ENCODE assay signal across 8 cellular contexts in the genomic region with DNA sequence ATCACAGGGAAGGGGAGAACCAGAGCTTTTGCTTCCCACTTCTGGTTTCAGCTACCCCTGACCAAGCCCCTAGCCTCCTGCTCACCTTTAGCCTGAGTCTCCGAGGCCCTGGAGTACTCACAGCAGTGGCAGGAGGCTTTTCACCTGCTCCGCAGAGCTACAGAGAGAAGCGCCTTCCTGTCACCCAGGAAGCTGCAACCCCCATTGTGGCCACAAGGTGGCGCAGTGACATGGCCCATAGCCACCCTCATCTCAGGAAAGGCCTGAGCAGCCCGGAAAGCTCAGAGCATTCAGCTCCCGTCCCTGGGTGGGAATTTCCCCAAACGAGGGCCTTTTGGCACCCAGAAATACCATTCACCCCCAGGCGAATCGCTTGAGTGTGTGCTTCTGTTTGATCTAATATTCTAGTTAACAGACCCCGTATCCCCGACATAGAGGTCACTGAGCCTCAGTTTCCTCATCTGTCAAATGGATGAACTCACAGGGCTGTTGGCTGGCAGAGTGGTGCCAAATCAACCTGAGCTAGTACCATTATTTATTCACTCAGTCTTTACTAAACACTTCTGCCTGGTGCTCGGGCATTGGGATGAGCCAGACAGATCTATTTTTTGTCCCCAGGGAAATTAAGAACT. TPM values are rescaled to one million over a fixed set of nuclear protein-coding genes. Genes with fewer than 3 reads are reported as not detected.
DNase-seq lines count a peak whose midpoint lies in the region; ATAC-seq and TF ChIP-seq lines count a peak whose summit lies in the region.

No MANE protein-coding gene starts in this region.

- ATAC-seq in right cardiac atrium (peak; percentile 78 to 81), HG03432 (IDR thresholded peaks at IDR 0.05; ENCODE audit: unreplicated experiment) (no peak)

- H3K4me3 ChIP-seq in GM23248 (no peak overlapping the region), right cardiac atrium (ENCODE audit: low read length) (no peak overlapping the region), sigmoid colon (no peak overlapping the region)

- H3K4me2 ChIP-seq in GM23248 (ENCODE audit: unreplicated experiment), result no peak overlapping the region

- in situ Hi-C loops in Caki2 (cut with HindIII; ENCODE audit: low pct_unique_long_range_greater_than_20kb, low sequenced_read_pairs), result no loop called here
- in situ Hi-C loops in GM23248 (cut with MboI), result loop anchor here (5.0 to 25.0 kb wide), 2 partner anchors 72 to 167 kb away; a partner anchor contains a TSS

- no peak overlapping the region for H2AFZ ChIP-seq in GM23248

- no peaks in the 10 kb centered on the region for H3K9me3 ChIP-seq in GM23248 (ENCODE audit: low read depth)
- H3K9me3 ChIP-seq in right cardiac atrium (ENCODE audit: control insufficient read depth, low read length), result no peaks in the 10 kb centered on the region
- H3K9me3 ChIP-seq in sigmoid colon, result no peaks in the 10 kb centered on the region

- no peak overlapping the region for H3K9ac ChIP-seq in GM23248

- H3F3A ChIP-seq in GM23248 (ENCODE audit: insufficient read depth), result no peaks in the 10 kb centered on the region

- H3K79me2 ChIP-seq in GM23248 (ENCODE audit: insufficient read depth), result no peaks in the 10 kb centered on the region

- no peaks in the 10 kb centered on the region for H3K9me2 ChIP-seq in GM23248 (ENCODE audit: insufficient read depth)

- H3K27ac ChIP-seq in GM23248 (no peak overlapping the region), right cardiac atrium (ENCODE audit: low read length) (no peak overlapping the region), sigmoid colon (peak overlapping the region; percentile 41 to 53 (median 48))

- DNase-seq in Caki2 (ENCODE audit: low read depth) (peak; percentile 68), GM23248 (peak; percentile 85), NCI-H128 (lab: John Stamatoyannopoulos, UW; ENCODE audit: unreplicated experiment) (peak; percentile 84), T-helper 1 cell (peak; percentile 60 to 80 (median 72)), amniotic stem cell (lab: John Stamatoyannopoulos, UW) (peak; percentile 23), right cardiac atrium (peak; percentile 82 to 93 (median 93)), sigmoid colon (peak; percentile 92)

- no peak for TF ChIP-seq EP300 in sigmoid colon (IDR thresholded peaks at IDR 0.05)

- TF ChIP-seq CTCF in sigmoid colon (IDR thresholded peaks at IDR 0.05), result peak; percentile 95 to 99 (median 98)

- TF ChIP-seq POLR2A in sigmoid colon (IDR thresholded peaks at IDR 0.05), result no peak

- H4K20me1 ChIP-seq in GM23248 (ENCODE audit: insufficient read depth), result no peaks in the 10 kb centered on the region

- H3K4me1 ChIP-seq in GM23248 (ENCODE audit: insufficient read depth) (peaks cover 3% of the 10 kb centered on the region), right cardiac atrium (ENCODE audit: control insufficient read depth, insufficient read depth, low read length) (peaks cover 3% of the 10 kb centered on the region), sigmoid colon (peaks cover 0 to 31% (median 20%) of the 10 kb centered on the region in 4 donors)

- WGBS in GM23248 (ENCODE audit: low coverage in 1 of 2, low lambda C conversion rate in 2 of 2, missing lambda C conversion rate in 2 of 2), 2 experiments, result 12 to 15% methylated on average over 12 of the region's 12 CpGs
- WGBS in right cardiac atrium, result 34% methylated on average over 12 of the region's 12 CpGs
- WGBS in sigmoid colon, 2 donors, result 31 to 47% methylated on average over 12 of the region's 12 CpGs

- H3K27me3 ChIP-seq in GM23248 (replicated peaks; ENCODE audit: insufficient read depth) (no peaks in the 10 kb centered on the region), right cardiac atrium (ENCODE audit: control insufficient read depth, insufficient read depth) (no peaks in the 10 kb centered on the region), sigmoid colon (no peaks in the 10 kb centered on the region)

- intact Hi-C loops in right cardiac atrium (cut with DNase I) (loop anchor here (2.0 to 10.0 kb wide), 6 partner anchors 71 to 319 kb away; no protein-coding TSS in a partner anchor), sigmoid colon (cut with DNase I) (loop anchor here (1.0 to 5.0 kb wide), 3 partner anchors 37 to 175 kb away; no protein-coding TSS in a partner anchor)

- H3K36me3 ChIP-seq in GM23248 (ENCODE audit: low read depth), result no peaks in the 10 kb centered on the region
- H3K36me3 ChIP-seq in sigmoid colon, result peaks cover 5 to 36% (median 12%) of the 10 kb centered on the region in 4 donors

RNA-seq across cellular contexts. Expression of a gene that starts 25.3 kb away (rescaled TPM):
- total RNA-seq in Caki2 (2014; rRNA removed; shearing (Covaris generic); ENCODE audit: low replicate concordance), result not detected in 2 replicates
- not detected in 2 replicates for total RNA-seq in GM23248 (2014; rRNA removed; shearing (Covaris generic))
- polyA plus RNA-seq in GM23248 (2016; fragmentation: Nextera tagmentation; extraction: Ambion mirVana) (not detected in 2 replicates), right cardiac atrium (not detected), sigmoid colon (not detected)
- total RNA-seq in right cardiac atrium (not detected), sigmoid colon (not detected)

RNA-seq across cellular contexts. Expression of a gene that starts 39.3 kb away (rescaled TPM):
- 6.0 and 8.6 TPM in 2 replicates for total RNA-seq in Caki2 (2014; rRNA removed; shearing (Covaris generic); ENCODE audit: low replicate concordance)
- total RNA-seq in GM23248 (2014; rRNA removed; shearing (Covaris generic)), result 9.6 and 9.7 TPM in 2 replicates
- polyA plus RNA-seq in GM23248 (2016; fragmentation: Nextera tagmentation; extraction: Ambion mirVana), result 26.0 and 28.8 TPM in 2 replicates
- total RNA-seq in right cardiac atrium, result 10 to 100 TPM; 31.0 to 42.5 (median 40.8) TPM
- 22.2 TPM for polyA plus RNA-seq in right cardiac atrium
- 10 to 100 TPM; 11.2 to 18.8 (median 15.9) TPM for total RNA-seq in sigmoid colon
- polyA plus RNA-seq in sigmoid colon, result 1 to 10 TPM; 3.5 to 9.3 (median 5.4) TPM

Comparison
In these comparisons a context has a peak if more than half of its experiments do, and no peak if none do; other contexts are left out.
1. DNase-seq: peak in every context shown above with its lines; median percentile 93 in right cardiac atrium; 92 in sigmoid colon; 85 in GM23248; 84 in NCI-H128; 72 in T-helper 1 cell; 68 in Caki2; 23 in amniotic stem cell.
2. H3K27ac ChIP-seq: peak in sigmoid colon (4 of 4); none in GM23248 (single experiment) and right cardiac atrium (single experiment).